ENCODE assay signal across 8 cellular contexts in the genomic region with DNA sequence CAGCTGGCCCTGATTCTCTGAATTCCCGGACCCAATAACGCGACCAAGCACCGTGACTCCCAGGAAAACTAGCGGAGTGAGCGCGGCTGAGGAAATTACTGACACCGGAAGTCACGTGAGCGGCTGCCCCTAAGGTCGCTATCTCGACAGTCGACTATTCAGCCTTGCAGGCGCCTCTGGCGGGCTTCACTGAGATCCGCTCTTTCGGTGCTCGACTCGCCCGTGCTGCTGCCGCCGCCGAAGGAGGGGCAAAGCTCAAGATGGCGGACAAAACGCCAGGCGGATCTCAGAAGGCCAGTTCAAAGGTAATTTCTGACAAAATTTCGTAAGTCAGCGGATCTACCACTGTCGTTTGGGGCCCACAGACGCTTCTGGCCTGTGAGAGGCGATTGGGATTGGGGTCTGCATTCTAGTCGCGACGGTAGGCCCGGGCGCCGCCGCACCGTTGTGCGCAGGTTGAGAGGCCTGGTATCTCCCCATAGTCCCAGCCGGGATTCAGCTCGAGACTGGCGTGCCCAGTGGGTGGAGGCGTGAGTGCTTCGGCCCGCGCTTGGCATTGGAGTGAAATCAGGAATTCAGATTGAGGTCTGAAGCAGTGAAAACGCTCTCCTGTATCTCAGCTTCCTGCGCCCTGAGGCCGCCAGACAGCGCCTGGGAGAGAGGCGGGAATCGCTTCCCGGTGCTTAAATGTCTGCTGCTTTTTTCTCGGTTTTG. TPM values are rescaled to one million over a fixed set of nuclear protein-coding genes. Genes with fewer than 3 reads are reported as not detected.
DNase-seq lines count a peak whose midpoint lies in the region; ATAC-seq and TF ChIP-seq lines count a peak whose summit lies in the region.

Gene U2SURP (plus strand): TSS at position 202 of the 714 bp plus-strand sequence. CDS start 59 bp downstream, at position 261.

- WGBS in right cardiac atrium = under 1% methylated on average over 55 of the region's 55 CpGs

- H3K27ac ChIP-seq in ascending aorta = peak within 1 kb of the TSS; percentile 93
- H3K27ac ChIP-seq in right cardiac atrium (ENCODE audit: low read length) = peak within 1 kb of the TSS; percentile 99
- peak within 1 kb of the TSS; percentile 89 for H3K27ac ChIP-seq in vagina

- H3K9me3 ChIP-seq in ascending aorta (no peaks in the 10 kb centered on the region), right cardiac atrium (ENCODE audit: control insufficient read depth, low read length) (no peaks in the 10 kb centered on the region), vagina (no peaks in the 10 kb centered on the region)

- no peaks in the 10 kb centered on the region for H3K9me3 Mint-ChIP-seq in T-helper 2 cell treated with Interferon-gamma antibody and Interleukin-4, amounts not matched to agents 5 μg/mL and 100 μg/mL, for 36 hours

- H3K27me3 ChIP-seq in ascending aorta (no peaks in the 10 kb centered on the region), right cardiac atrium (ENCODE audit: control insufficient read depth, insufficient read depth) (no peaks in the 10 kb centered on the region), vagina (no peaks in the 10 kb centered on the region)

- peak; percentile 90 for ATAC-seq in GM18502 (IDR thresholded peaks at IDR 0.05; ENCODE audit: poor library complexity, unreplicated experiment)
- peak; percentile 96 for ATAC-seq in HG02970 (IDR thresholded peaks at IDR 0.05; ENCODE audit: low FRiP score, unreplicated experiment)
- ATAC-seq in right cardiac atrium = peak; percentile 96 to 97

- peaks cover 22% of the 10 kb centered on the region for H3K4me1 Mint-ChIP-seq in T-helper 2 cell treated with Interferon-gamma antibody and Interleukin-4, amounts not matched to agents 5 μg/mL and 100 μg/mL, for 36 hours (ENCODE audit: low read depth)

- H3K4me3 ChIP-seq in ascending aorta (peak within 1 kb of the TSS; percentile 93 to 94), right cardiac atrium (ENCODE audit: low read length) (peak within 1 kb of the TSS; percentile 83), vagina (peak within 1 kb of the TSS; percentile 85 to 88)

- TF ChIP-seq POLR2A in vagina (IDR thresholded peaks at IDR 0.05) = peak in 1 of 2 donors; percentile 54

- peak within 1 kb of the TSS; percentile 98 for H3K27ac Mint-ChIP-seq in T-helper 2 cell treated with Interferon-gamma antibody and Interleukin-4, amounts not matched to agents 5 μg/mL and 100 μg/mL, for 36 hours

- DNase-seq in NCI-H1930 (lab: John Stamatoyannopoulos, UW) (peak; percentile 92 to 96), ascending aorta (ENCODE audit: low spot score in 2 of 2) (peak; percentile 85 to 98), right cardiac atrium (peak; percentile 97 to 98 (median 97)), putamen (ENCODE audit: low spot score) (peak; percentile 98), vagina (ENCODE audit: extremely low spot score in 2 of 2) (peak in 1 of 2 donors; percentile 97)
- peak; percentile 93 for DNase-seq in T-helper 2 cell treated with Interferon-gamma antibody and Interleukin-4, amounts not matched to agents 5 μg/mL and 100 μg/mL, for 36 hours (ENCODE audit: low spot score)

- H3K36me3 Mint-ChIP-seq in T-helper 2 cell treated with Interferon-gamma antibody and Interleukin-4, amounts not matched to agents 5 μg/mL and 100 μg/mL, for 36 hours (ENCODE audit: low read depth) = peaks cover 6% of the 10 kb centered on the region

- intact Hi-C loops in ascending aorta (cut with DNase I) = loop anchor here (1.0 to 5.0 kb wide), 5 partner anchors 279 to 1124 kb away; partner anchors contain the start of genes ATP1B3, ATR, PLS1 and TRPC1
- intact Hi-C loops in right cardiac atrium (cut with DNase I) = no loop called here
- intact Hi-C loops in vagina (cut with DNase I) = no loop called here

- peaks cover 2% of the 10 kb centered on the region for H3K27me3 Mint-ChIP-seq in T-helper 2 cell treated with Interferon-gamma antibody and Interleukin-4, amounts not matched to agents 5 μg/mL and 100 μg/mL, for 36 hours (ENCODE audit: low read depth)

- TF ChIP-seq CTCF in ascending aorta (IDR thresholded peaks at IDR 0.05) = peak in 1 of 3 experiments; percentile 26
- peak in 1 of 3 experiments; percentile 17 for TF ChIP-seq CTCF in vagina (IDR thresholded peaks at IDR 0.05)

- peak within 1 kb of the TSS; percentile 96 for H3K4me3 Mint-ChIP-seq in T-helper 2 cell treated with Interferon-gamma antibody and Interleukin-4, amounts not matched to agents 5 μg/mL and 100 μg/mL, for 36 hours

- H3K4me1 ChIP-seq in ascending aorta = peaks cover 4 to 28% of the 10 kb centered on the region in 2 donors
- peaks cover 2% of the 10 kb centered on the region for H3K4me1 ChIP-seq in right cardiac atrium (ENCODE audit: control insufficient read depth, insufficient read depth, low read length)
- H3K4me1 ChIP-seq in vagina = peaks cover 49% of the 10 kb centered on the region

- no peaks in the 10 kb centered on the region for H3K36me3 ChIP-seq in ascending aorta
- H3K36me3 ChIP-seq in vagina = no peaks in the 10 kb centered on the region

RNA-seq across cellular contexts. Expression of gene U2SURP, which starts in this region (rescaled TPM):
- 68.6 TPM for total RNA-seq in ascending aorta
- total RNA-seq in right cardiac atrium = 10 to 100 TPM; 44.3 to 56.6 (median 51.0) TPM
- 22.8 TPM for polyA plus RNA-seq in right cardiac atrium
- 72.2 TPM for total RNA-seq in vagina
